Comparison of ENCODE assay signal across 22 cellular contexts in genomic region chr2:209998596-209998995, GRCh38.
"Had no signal": no experiment of that assay in that cellular context is flagged by ENCODE, and none has a peak within 500 bp of the region (broad histone marks: within the 10 kb centered on the region; RNA-seq: fewer than 3 reads in every experiment).

No MANE protein-coding gene starts in this region.

- H3K9me3 ChIP-seq: esophagus squamous epithelium, prostate gland, spleen, testis, tibial artery had no signal

- H3K36me3 ChIP-seq: esophagus squamous epithelium, neural progenitor cell, prostate gland, spleen, tibial artery had no signal

- H3K4me2 ChIP-seq: neural progenitor cell had no signal

- H2AFZ ChIP-seq: neural progenitor cell had no signal

- H3K4me3 ChIP-seq: esophagus squamous epithelium, lung, neural progenitor cell, prostate gland, skin epidermis, spleen, testis, tibial artery had no signal

- FAIRE-seq: colon, keratinocyte had no signal

- H3K9ac ChIP-seq: neural progenitor cell had no signal

- H3K4me1 ChIP-seq: prostate gland had no signal

- DNase-seq: effector memory CD4-positive, alpha-beta T cell; erythroblast; esophagus squamous epithelium; foreskin melanocyte; left ventricle myocardium superior; mesendoderm; midbrain; naive thymus-derived CD4-positive, alpha-beta T cell; right cardiac atrium; spleen; stimulated activated CD4-positive, alpha-beta T cell treated with anti-CD3 and anti-CD28 coated beads, Interleukin-4, amount 100 ng/mL, for 4 hours; stimulated activated naive CD8-positive, alpha-beta T cell treated with anti-CD3 and anti-CD28 coated beads, Interleukin-15, Interleukin-2, amounts not matched to agents 100 U/mL and 50 U/mL, for 24 hours; substantia nigra; testis; tibial artery had no signal

- H3K27me3 ChIP-seq: esophagus squamous epithelium, neural progenitor cell, spleen, testis, tibial artery had no signal

- ATAC-seq: left ventricle myocardium superior; naive thymus-derived CD4-positive, alpha-beta T cell; right cardiac atrium; stimulated activated memory B cell treated with anti-CD40 and anti-IgM and Interleukin-4, amounts not matched to agents 10 μg/mL and 1 μg/mL and 100 μg/mL, for 72 hours; stimulated activated naive CD8-positive, alpha-beta T cell treated with anti-CD3 and anti-CD28 coated beads, Interleukin-15, Interleukin-2, amounts not matched to agents 100 U/mL and 50 U/mL, for 24 hours had no signal

- H3K27ac ChIP-seq: esophagus squamous epithelium, neural progenitor cell, prostate gland, skin epidermis, testis, tibial artery had no signal
